In genomic region chr10:132575320-132576201, GRCh38 we compare ENCODE assay signal across 9 cellular contexts. TPM values are rescaled to one million over a fixed set of nuclear protein-coding genes. Genes with fewer than 3 reads are reported as not detected.
DNase-seq lines count a peak whose midpoint lies in the region; ATAC-seq, FAIRE-seq and TF ChIP-seq lines count a peak whose summit lies in the region.
"Had no signal": no experiment of that assay in that cellular context is flagged by ENCODE, and none has a peak within 500 bp of the region (broad histone marks: within the 10 kb centered on the region; RNA-seq: fewer than 3 reads in every experiment).

No MANE protein-coding gene starts in this region.

- no peaks in the 10 kb centered on the region for H3K27me3 Mint-ChIP-seq in activated CD4-positive, alpha-beta T cell treated with anti-CD3 and anti-CD28 coated beads for 36 hours
- H3K27me3 Mint-ChIP-seq: activated naive CD8-positive, alpha-beta T cell had no signal

- POLR2A ChIA-PET in activated CD4-positive, alpha-beta T cell treated with anti-CD3 and anti-CD28 coated beads for 36 hours (lab: Charles Lee) = no interaction called here

- no peak overlapping the region for H3K4me3 ChIP-seq in H7 (ENCODE audit: insufficient read depth, low read depth, low read length)
- no peak overlapping the region for H3K4me3 ChIP-seq in mucosa of descending colon
- H3K4me3 ChIP-seq in BE2C (ENCODE audit: low read depth, low read length) = no peak overlapping the region

- H3K27me3 ChIP-seq in H7 (ENCODE audit: control insufficient read depth, insufficient read depth, low read length) = no peaks in the 10 kb centered on the region
- no peaks in the 10 kb centered on the region for H3K27me3 ChIP-seq in BE2C

- ATAC-seq in activated CD4-positive, alpha-beta T cell treated with anti-CD3 and anti-CD28 coated beads for 36 hours = peak; percentile 62
- ATAC-seq in mucosa of descending colon = peak; percentile 71

- peak overlapping the region; percentile 26 for H3K27ac ChIP-seq in caudate nucleus (ENCODE audit: low read depth, low read length)

- H3K9me3 ChIP-seq in mucosa of descending colon (no peaks in the 10 kb centered on the region), BE2C (no peaks in the 10 kb centered on the region)

- H3K36me3 ChIP-seq in H7 (replicated peaks; ENCODE audit: control insufficient read depth, insufficient read depth, low read length) (no peaks in the 10 kb centered on the region), mucosa of descending colon (ENCODE audit: low read depth) (no peaks in the 10 kb centered on the region), BE2C (no peaks in the 10 kb centered on the region)

- peaks cover 3% of the 10 kb centered on the region for H3K36me3 Mint-ChIP-seq in activated CD4-positive, alpha-beta T cell treated with anti-CD3 and anti-CD28 coated beads for 36 hours (ENCODE audit: low read depth)
- H3K36me3 Mint-ChIP-seq: activated naive CD8-positive, alpha-beta T cell had no signal

- no peak for FAIRE-seq in D721Med (lab: Jason Lieb, UNC)

- no peaks in the 10 kb centered on the region for H3K9me3 Mint-ChIP-seq in activated CD4-positive, alpha-beta T cell treated with anti-CD3 and anti-CD28 coated beads for 36 hours (ENCODE audit: low read depth)

- DNase-seq in activated CD4-positive, alpha-beta T cell treated with anti-CD3 and anti-CD28 coated beads for 36 hours = peak; percentile 65
- DNase-seq in activated CD4-positive, alpha-beta T cell treated with anti-CD3 and anti-CD28 coated beads for 4 hours = no peak
- peak; percentile 37 for DNase-seq in H7
- DNase-seq in NCI-H460 (ENCODE audit: extremely low read depth, low read depth) = peak; percentile 13
- DNase-seq in caudate nucleus (lab: John Stamatoyannopoulos, UW) = peak in 1 of 61 donors; percentile 34
- DNase-seq in mucosa of descending colon = peak; percentile 56 to 64 (median 61)
- DNase-seq in D721Med (ENCODE audit: insufficient read length, low spot score) = no peak
- DNase-seq in BE2C = no peak

- no peak overlapping the region for H3K4me3 Mint-ChIP-seq in activated CD4-positive, alpha-beta T cell treated with anti-CD3 and anti-CD28 coated beads for 36 hours
- H3K4me3 Mint-ChIP-seq: activated naive CD8-positive, alpha-beta T cell had no signal

- H3K27ac Mint-ChIP-seq in activated CD4-positive, alpha-beta T cell treated with anti-CD3 and anti-CD28 coated beads for 36 hours = no peak overlapping the region
- H3K27ac Mint-ChIP-seq: activated naive CD8-positive, alpha-beta T cell had no signal

- peaks cover 41% of the 10 kb centered on the region for H3K4me1 Mint-ChIP-seq in activated CD4-positive, alpha-beta T cell treated with anti-CD3 and anti-CD28 coated beads for 36 hours

- intact Hi-C loops in activated CD4-positive, alpha-beta T cell treated with anti-CD3 and anti-CD28 coated beads for 36 hours (cut with DNase I, micrococcal nuclease) = loop anchor here (1.0 to 5.0 kb wide), 4 partner anchors 13 to 387 kb away; no protein-coding TSS in a partner anchor
- intact Hi-C loops in mucosa of descending colon (cut with DNase I, micrococcal nuclease) = no loop called here

- CTCF ChIA-PET in activated CD4-positive, alpha-beta T cell treated with anti-CD3 and anti-CD28 coated beads for 36 hours (lab: Charles Lee) = interaction anchor here (0.6 to 0.9 kb wide), 3 partner anchors 31 to 672 kb away, joined by 3 to 5 read pairs (median 4); no protein-coding TSS in a partner anchor

- TF ChIP-seq CTCF in mucosa of descending colon (IDR thresholded peaks at IDR 0.05) (no peak), D721Med (IDR thresholded peaks at IDR 0.05; ENCODE audit: insufficient read depth, missing control alignments) (no peak), BE2C (IDR thresholded peaks at IDR 0.05; ENCODE audit: low read depth, low read length) (no peak)

- H3K4me1 ChIP-seq in mucosa of descending colon (ENCODE audit: low read depth) (peaks cover 36% of the 10 kb centered on the region), BE2C (peaks cover 8% of the 10 kb centered on the region)

RNA-seq across cellular contexts. Expression of gene INPP5A, which starts 38.0 kb away (rescaled TPM):
- total RNA-seq in activated CD4-positive, alpha-beta T cell treated with anti-CD3 and anti-CD28 coated beads for 36 hours = 1 to 10 TPM; 8.1 to 9.3 TPM
- total RNA-seq in H7 (2014; rRNA removed; shearing (Covaris generic)) = 21.0 and 29.2 TPM in 2 replicates
- 11.7 and 13.1 TPM in 2 replicates for total RNA-seq in NCI-H460 (2014; rRNA removed; shearing (Covaris generic))
- 7.4 and 17.5 TPM in 2 replicates for polyA plus RNA-seq in NCI-H460 (2014; cell fraction: nucleus; rRNA removed)
- total RNA-seq in mucosa of descending colon = 10 to 100 TPM; 31.7 to 92.8 (median 32.0) TPM
- polyA plus RNA-seq in BE2C (2012; ENCODE audit: insufficient read depth, insufficient read length, low read depth) = 4.3 TPM

Comparison
In these comparisons a context has a peak if more than half of its experiments do, and no peak if none do; other contexts are left out.
1. DNase-seq: peak in activated CD4-positive, alpha-beta T cell treated with anti-CD3 and anti-CD28 coated beads for 36 hours (single experiment), H7 (single experiment), NCI-H460 (single experiment) and mucosa of descending colon (3 of 3); none in activated CD4-positive, alpha-beta T cell treated with anti-CD3 and anti-CD28 coated beads for 4 hours (0 of 2), D721Med (single experiment) and BE2C (single experiment).
2. intact Hi-C loops: an anchor here in activated CD4-positive, alpha-beta T cell treated with anti-CD3 and anti-CD28 coated beads for 36 hours (1.0 to 5.0 kb wide); none called in mucosa of descending colon.